ENCODE assay signal across 9 cellular contexts in the genomic region with DNA sequence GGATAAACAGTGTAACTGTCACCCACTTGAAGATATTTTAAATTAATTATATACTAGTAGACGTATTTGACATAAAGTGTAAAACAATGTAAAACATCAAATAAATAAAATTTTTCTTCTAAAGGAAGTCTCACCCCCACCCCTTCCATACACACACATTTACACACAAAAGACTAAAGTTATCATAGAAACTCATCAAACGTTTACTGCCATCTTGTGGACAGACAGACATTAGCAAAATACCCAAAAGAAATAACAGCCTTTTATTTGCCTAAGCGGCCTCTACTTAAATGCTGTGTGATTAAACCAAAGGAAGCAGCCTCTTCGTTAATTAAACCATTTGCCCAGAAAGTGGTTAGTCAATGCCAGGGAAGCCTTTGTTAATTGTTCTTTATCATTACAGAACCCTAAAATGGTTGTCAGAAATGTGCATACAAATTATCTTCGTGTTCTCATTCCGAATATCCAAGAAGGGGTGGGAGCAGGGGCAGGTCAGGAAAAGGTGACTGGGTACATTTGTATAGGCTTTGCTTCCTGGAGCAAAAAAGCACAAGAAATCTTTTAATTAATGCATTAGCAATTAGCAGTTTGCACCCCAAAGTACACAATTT.
DNase-seq lines count a peak whose midpoint lies in the region; ATAC-seq and TF ChIP-seq lines count a peak whose summit lies in the region.
"Had no signal": no experiment of that assay in that cellular context is flagged by ENCODE, and none has a peak within 500 bp of the region (broad histone marks: within the 10 kb centered on the region; RNA-seq: fewer than 3 reads in every experiment).

No MANE protein-coding gene starts in this region.

- H3K9me3 Mint-ChIP-seq in CD4-positive, alpha-beta memory T cell, result peaks cover 0 to 2% (median 0%) of the 10 kb centered on the region in 8 donors
- no peaks in the 10 kb centered on the region for H3K9me3 Mint-ChIP-seq in activated naive CD8-positive, alpha-beta T cell treated with anti-CD3 and anti-CD28 coated beads for 36 hours

- POLR2A ChIA-PET in CD4-positive, alpha-beta memory T cell (lab: Charles Lee; ENCODE audit: partially characterized antibody), result no interaction called here

- H3K9me3 ChIP-seq in CD4-positive, alpha-beta memory T cell (ENCODE audit: control insufficient read depth in 1 of 2, low read length in 2 of 2), result no peaks in the 10 kb centered on the region
- no peaks in the 10 kb centered on the region for H3K9me3 ChIP-seq in body of pancreas

- WGBS in body of pancreas, 2 donors, result 32 to 34% methylated on average over 6 of the region's 6 CpGs

- H3K27me3 ChIP-seq in CD4-positive, alpha-beta memory T cell (ENCODE audit: insufficient read depth, low read length), result no peaks in the 10 kb centered on the region
- H3K27me3 ChIP-seq in body of pancreas, result no peaks in the 10 kb centered on the region

- no peaks in the 10 kb centered on the region for H3K4me1 ChIP-seq in CD4-positive, alpha-beta memory T cell (ENCODE audit: insufficient read depth, low read length)
- H3K4me1 ChIP-seq in body of pancreas, result no peaks in the 10 kb centered on the region

- peak in 4 of 5 donors; percentile 23 to 30 (median 26) for DNase-seq in CD4-positive, alpha-beta memory T cell
- DNase-seq in NCI-H446 treated with DMSO at 0.1 percent for 48 hours (lab: John Stamatoyannopoulos, UW) (peak; percentile 26), body of pancreas (peak in 1 of 4 donors; percentile 4), left kidney (ENCODE audit: low read depth, low spot score) (peak; percentile 81)
- DNase-seq in activated naive CD8-positive, alpha-beta T cell treated with anti-CD3 and anti-CD28 coated beads for 36 hours, result no peak

- no peaks in the 10 kb centered on the region for H3K36me3 ChIP-seq in CD4-positive, alpha-beta memory T cell (ENCODE audit: insufficient read depth, low read length)
- no peaks in the 10 kb centered on the region for H3K36me3 ChIP-seq in body of pancreas (replicated peaks in 1 of 2; ENCODE audit: insufficient read depth in 1 of 2, low read depth in 2 of 2)

- no peak overlapping the region for H3K4me3 Mint-ChIP-seq in CD4-positive, alpha-beta memory T cell
- no peak overlapping the region for H3K4me3 Mint-ChIP-seq in activated naive CD8-positive, alpha-beta T cell treated with anti-CD3 and anti-CD28 coated beads for 36 hours
- H3K4me3 Mint-ChIP-seq: immature natural killer cell had no signal

- CTCF ChIA-PET in CD4-positive, alpha-beta memory T cell (lab: Charles Lee; ENCODE audit: partially characterized antibody), result interaction anchor here (1.0 to 2.2 kb wide), 8 partner anchors 10 to 1264 kb away, joined by 4 to 17 read pairs (median 6); no protein-coding TSS in a partner anchor

- H3K36me3 Mint-ChIP-seq in CD4-positive, alpha-beta memory T cell, result no peaks in the 10 kb centered on the region
- H3K36me3 Mint-ChIP-seq in activated naive CD8-positive, alpha-beta T cell treated with anti-CD3 and anti-CD28 coated beads for 36 hours, result no peaks in the 10 kb centered on the region
- H3K36me3 Mint-ChIP-seq: immature natural killer cell had no signal

- peaks cover 3 to 5% of the 10 kb centered on the region in 2 donors for H3K27me3 Mint-ChIP-seq in CD4-positive, alpha-beta memory T cell
- peaks cover 14% of the 10 kb centered on the region for H3K27me3 Mint-ChIP-seq in activated naive CD8-positive, alpha-beta T cell treated with anti-CD3 and anti-CD28 coated beads for 36 hours

- no peak for TF ChIP-seq POLR2A in body of pancreas (IDR thresholded peaks at IDR 0.05)

- no peaks in the 10 kb centered on the region for H3K4me1 Mint-ChIP-seq in CD4-positive, alpha-beta memory T cell
- no peaks in the 10 kb centered on the region for H3K4me1 Mint-ChIP-seq in activated naive CD8-positive, alpha-beta T cell treated with anti-CD3 and anti-CD28 coated beads for 36 hours
- H3K4me1 Mint-ChIP-seq: immature natural killer cell had no signal

- H3K4me3 ChIP-seq in CD4-positive, alpha-beta memory T cell (ENCODE audit: low read length in 2 of 2), result no peak overlapping the region
- H3K4me3 ChIP-seq in body of pancreas, result no peak overlapping the region

- ATAC-seq in GM21529 (IDR thresholded peaks at IDR 0.05; ENCODE audit: unreplicated experiment), result peak; percentile 65
- no peak for ATAC-seq in body of pancreas
- no peak for ATAC-seq in GM19035 (IDR thresholded peaks at IDR 0.05; ENCODE audit: unreplicated experiment)
- ATAC-seq in HG02970 (IDR thresholded peaks at IDR 0.05; ENCODE audit: low FRiP score, unreplicated experiment), result no peak

- H3K27ac ChIP-seq in CD4-positive, alpha-beta memory T cell (ENCODE audit: low read depth, low read length), result no peak overlapping the region
- no peak overlapping the region for H3K27ac ChIP-seq in body of pancreas

- intact Hi-C loops in CD4-positive, alpha-beta memory T cell (cut with micrococcal nuclease), result loop anchor here (1.0 to 5.0 kb wide), 2 partner anchors 21 to 659 kb away; a partner anchor contains a TSS
- intact Hi-C loops in body of pancreas (cut with DNase I), result loop anchor here (10.0 kb wide), 1 partner anchor 662 kb away; a partner anchor contains a TSS

- peak; percentile 29 to 74 (median 69) for TF ChIP-seq CTCF in body of pancreas (IDR thresholded peaks at IDR 0.05)

- H3K27ac Mint-ChIP-seq in CD4-positive, alpha-beta memory T cell, result no peak overlapping the region
- no peak overlapping the region for H3K27ac Mint-ChIP-seq in activated naive CD8-positive, alpha-beta T cell treated with anti-CD3 and anti-CD28 coated beads for 36 hours
- H3K27ac Mint-ChIP-seq: immature natural killer cell had no signal
